ENCODE assay signal across 12 cellular contexts in the genomic region with DNA sequence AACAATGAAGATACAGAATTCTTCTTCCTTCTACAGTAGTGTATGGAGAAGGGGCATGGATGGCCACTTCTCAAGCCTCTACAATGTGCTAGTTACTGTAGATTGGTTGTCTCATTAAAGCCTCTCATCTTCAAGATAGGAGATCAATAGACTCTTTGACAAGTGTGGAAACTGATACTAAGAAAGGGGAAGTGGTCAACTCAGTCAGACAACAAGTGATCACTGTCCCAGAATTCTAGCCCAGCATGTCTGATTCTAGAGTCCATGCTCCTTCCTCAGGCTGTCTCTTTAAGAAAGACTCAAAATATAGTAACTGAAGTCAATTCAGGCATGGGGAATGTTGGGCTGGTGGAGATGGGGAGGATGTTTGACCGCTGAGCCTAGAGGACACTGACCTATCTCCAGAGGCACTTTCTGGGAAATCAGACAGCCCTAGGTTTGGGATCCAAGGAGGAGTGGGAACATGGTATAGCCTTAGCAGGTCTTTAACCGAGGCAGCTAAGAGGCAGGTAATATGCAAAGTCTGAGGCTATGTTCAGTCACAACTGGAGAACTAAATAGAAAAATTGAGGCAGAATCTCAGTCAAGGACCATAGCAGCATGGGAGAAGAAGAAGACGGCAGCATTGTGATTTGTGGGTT. TPM values are rescaled to one million over a fixed set of nuclear protein-coding genes. Genes with fewer than 3 reads are reported as not detected.
A peak's percentile ranks its signal among the peaks of the same experiment; 100 is the strongest.
DNase-seq lines count a peak whose midpoint lies in the region; ATAC-seq, FAIRE-seq and TF ChIP-seq lines count a peak whose summit lies in the region.
"Had no signal": no experiment of that assay in that cellular context is flagged by ENCODE, and none has a peak within 500 bp of the region (broad histone marks: within the 10 kb centered on the region; RNA-seq: fewer than 3 reads in every experiment).

No MANE protein-coding gene starts in this region.

- H3K36me3 ChIP-seq in thyroid gland, result no peaks in the 10 kb centered on the region

- peak; percentile 94 for FAIRE-seq in GM19239 (lab: Jason Lieb, UNC)

- H3K4me1 ChIP-seq in foreskin keratinocyte (peaks cover 3% of the 10 kb centered on the region), thyroid gland (peaks cover 16 to 36% of the 10 kb centered on the region in 2 donors)
- H3K4me1 ChIP-seq: body of pancreas, parathyroid adenoma had no signal

- 77 to 83% methylated on average over 3 of the region's 3 CpGs for WGBS in thyroid gland, 2 donors

- H3K27ac ChIP-seq in foreskin keratinocyte (no peak overlapping the region), thyroid gland (no peak overlapping the region)
- H3K27ac ChIP-seq: parathyroid adenoma had no signal

- H3K4me3 ChIP-seq in thyroid gland (replicated peaks in 1 of 3), result no peak overlapping the region
- H3K4me3 ChIP-seq: body of pancreas had no signal

- intact Hi-C loops in thyroid gland (cut with DNase I), result no loop called here

- no peak for TF ChIP-seq POLR2A in thyroid gland (IDR thresholded peaks at IDR 0.05)

- no peaks in the 10 kb centered on the region for H3K9me3 ChIP-seq in thyroid gland
- H3K9me3 ChIP-seq: body of pancreas had no signal

- ATAC-seq in HG03095 (IDR thresholded peaks at IDR 0.05; ENCODE audit: unreplicated experiment), result peak; percentile 56
- no peak for ATAC-seq in foreskin keratinocyte
- ATAC-seq: activated CD4-positive, alpha-beta T cell treated with anti-CD3 and anti-CD28 coated beads for 36 hours; body of pancreas had no signal

- no peaks in the 10 kb centered on the region for H3K27me3 ChIP-seq in foreskin keratinocyte
- H3K27me3 ChIP-seq in thyroid gland, result no peaks in the 10 kb centered on the region
- H3K27me3 ChIP-seq: body of pancreas had no signal

- peak; percentile 53 for DNase-seq in Ammon's horn (ENCODE audit: low spot score)
- DNase-seq in GM19239 (ENCODE audit: insufficient read length, low spot score), result no peak
- DNase-seq in SKM-1 (lab: John Stamatoyannopoulos, UW; ENCODE audit: unreplicated experiment), result peak; percentile 41
- DNase-seq in cerebellum (ENCODE audit: low spot score), result no peak
- DNase-seq in foreskin keratinocyte, result no peak
- no peak for DNase-seq in thyroid gland
- no peak for DNase-seq in activated naive CD4-positive, alpha-beta T cell (lab: John Stamatoyannopoulos, UW)
- DNase-seq: activated CD4-positive, alpha-beta T cell treated with anti-CD3 and anti-CD28 coated beads for 36 hours; NCI-H187 treated with DMSO at 0.1 percent for 48 hours had no signal

- TF ChIP-seq CTCF in foreskin keratinocyte (conservative IDR thresholded peaks at IDR 0.05) (no peak), thyroid gland (IDR thresholded peaks at IDR 0.05) (no peak)

RNA-seq across cellular contexts. Expression of gene EYA3, which starts 39.3 kb away (rescaled TPM):
- total RNA-seq in cerebellum, result 20.8 TPM
- total RNA-seq in foreskin keratinocyte, result 20.3 and 21.5 TPM in 2 replicates
- 5.5 and 6.5 TPM in 2 replicates for polyA plus RNA-seq in foreskin keratinocyte
- total RNA-seq in thyroid gland, result 10 to 100 TPM; 19.3 to 27.7 (median 20.0) TPM

RNA-seq across cellular contexts. Expression of gene PTAFR, which starts 48.8 kb away (rescaled TPM):
- total RNA-seq in cerebellum, result 2.6 TPM
- 5.9 and 6.7 TPM in 2 replicates for total RNA-seq in foreskin keratinocyte
- 3.5 and 3.9 TPM in 2 replicates for polyA plus RNA-seq in foreskin keratinocyte
- 1 to 10 TPM; 1.4 to 2.0 (median 1.6) TPM for total RNA-seq in thyroid gland

Comparison
In these comparisons a context has a peak if more than half of its experiments do, and no peak if none do; other contexts are left out.
1. DNase-seq: peak in Ammon's horn (single experiment) and SKM-1 (single experiment); none in GM19239 (single experiment), cerebellum (single experiment), foreskin keratinocyte (0 of 2), thyroid gland (0 of 2) and activated naive CD4-positive, alpha-beta T cell (0 of 4).